ENCODE assay signal across 10 cellular contexts in the genomic region with DNA sequence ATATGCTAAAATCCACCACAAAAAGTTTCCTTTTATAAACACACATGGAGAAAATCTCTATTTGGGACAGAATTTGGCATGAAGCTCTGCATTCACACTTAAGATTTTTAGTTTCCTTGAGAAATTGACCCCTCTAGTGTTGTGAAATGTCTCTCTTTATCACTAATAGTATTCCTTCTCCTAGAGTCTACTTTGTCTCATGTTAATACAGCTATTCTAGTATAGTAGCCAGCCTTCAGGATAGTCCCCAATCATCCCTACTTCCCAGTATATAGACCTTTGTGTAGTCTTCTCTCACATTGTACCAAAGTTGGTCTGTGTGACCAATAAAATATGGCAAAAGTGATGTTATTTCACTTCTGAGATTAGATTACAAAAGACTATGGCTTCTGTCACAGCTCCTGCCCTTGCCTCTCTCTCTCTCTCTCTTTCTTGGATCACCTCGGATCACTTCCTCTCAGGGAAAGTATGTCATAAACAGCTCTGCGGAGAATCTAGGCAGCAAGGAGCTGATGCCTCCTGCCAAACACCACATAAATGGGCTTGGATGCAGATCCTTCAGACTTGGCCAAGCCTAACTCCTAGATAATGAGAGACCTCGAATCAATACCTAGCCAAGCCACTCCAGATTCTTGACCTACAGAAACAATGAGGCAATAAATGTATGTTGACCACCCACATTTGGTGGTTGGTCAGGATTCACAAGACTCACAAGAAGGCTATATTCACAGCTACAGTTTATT. TPM values are rescaled to one million over a fixed set of nuclear protein-coding genes. Genes with fewer than 3 reads are reported as not detected.
DNase-seq lines count a peak whose midpoint lies in the region; ATAC-seq and TF ChIP-seq lines count a peak whose summit lies in the region.
"Had no signal": no experiment of that assay in that cellular context is flagged by ENCODE, and none has a peak within 500 bp of the region (broad histone marks: within the 10 kb centered on the region; RNA-seq: fewer than 3 reads in every experiment).

No MANE protein-coding gene starts in this region.

- TF ChIP-seq CTCF in type B pancreatic cell (conservative IDR thresholded peaks at IDR 0.05) = no peak

- H3K27ac Mint-ChIP-seq in activated naive CD4-positive, alpha-beta T cell treated with anti-CD3 and anti-CD28 coated beads, Interleukin-2, amount 10 ng/mL, durations not matched to agents 7 days and 5 days = peak overlapping the region; percentile 86
- H3K27ac Mint-ChIP-seq in activated naive CD8-positive, alpha-beta T cell treated with anti-CD3 and anti-CD28 coated beads, Interleukin-2, amount 50 U/mL, for 24 hours = peak overlapping the region; percentile 93
- H3K27ac Mint-ChIP-seq in type B pancreatic cell = peak overlapping the region; percentile 76

- CTCF ChIA-PET in activated naive CD4-positive, alpha-beta T cell treated with anti-CD3 and anti-CD28 coated beads, Interleukin-2, amount 10 ng/mL, durations not matched to agents 7 days and 5 days (lab: Charles Lee) = interaction anchor here (0.9 to 1.8 kb wide), 4 partner anchors 19 to 63 kb away, joined by 3 to 4 read pairs (median 3); no protein-coding TSS in a partner anchor

- peaks cover 2% of the 10 kb centered on the region for H3K9me3 Mint-ChIP-seq in activated naive CD4-positive, alpha-beta T cell treated with anti-CD3 and anti-CD28 coated beads, Interleukin-2, amount 10 ng/mL, durations not matched to agents 7 days and 5 days
- H3K9me3 Mint-ChIP-seq in activated naive CD8-positive, alpha-beta T cell treated with anti-CD3 and anti-CD28 coated beads, Interleukin-2, amount 50 U/mL, for 24 hours = peaks cover 4% of the 10 kb centered on the region
- H3K9me3 Mint-ChIP-seq in type B pancreatic cell = peaks cover 5% of the 10 kb centered on the region

- no peak overlapping the region for H3K4me3 Mint-ChIP-seq in activated naive CD4-positive, alpha-beta T cell treated with anti-CD3 and anti-CD28 coated beads, Interleukin-2, amount 10 ng/mL, durations not matched to agents 7 days and 5 days
- peak overlapping the region; percentile 52 for H3K4me3 Mint-ChIP-seq in activated naive CD8-positive, alpha-beta T cell treated with anti-CD3 and anti-CD28 coated beads, Interleukin-2, amount 50 U/mL, for 24 hours
- no peak overlapping the region for H3K4me3 Mint-ChIP-seq in type B pancreatic cell

- ATAC-seq in HG03159 (IDR thresholded peaks at IDR 0.05; ENCODE audit: unreplicated experiment) = peak; percentile 12
- ATAC-seq in activated naive CD8-positive, alpha-beta T cell treated with anti-CD3 and anti-CD28 coated beads, Interleukin-2, amount 50 U/mL, for 24 hours = no peak

- DNase-seq in activated naive CD4-positive, alpha-beta T cell treated with anti-CD3 and anti-CD28 coated beads, Interleukin-2, amount 10 ng/mL, durations not matched to agents 7 days and 5 days = no peak
- no peak for DNase-seq in activated naive CD4-positive, alpha-beta T cell treated with Interleukin-2 at 50 U/mL for 16 hours
- DNase-seq in activated naive CD8-positive, alpha-beta T cell treated with anti-CD3 and anti-CD28 coated beads, Interleukin-2, amount 50 U/mL, for 24 hours = no peak
- no peak for DNase-seq in type B pancreatic cell (ENCODE audit: extremely low spot score, unreplicated experiment)
- no peak for DNase-seq in cerebellar cortex (ENCODE audit: low spot score)
- no peak for DNase-seq in stimulated activated naive CD4-positive, alpha-beta T cell treated with Interleukin-2 at 50 U/mL for 16 hours (lab: John Stamatoyannopoulos, UW)
- DNase-seq in NK-92 (lab: John Stamatoyannopoulos, UW; ENCODE audit: unreplicated experiment) = no peak
- DNase-seq: NCI-H1105, pancreas had no signal

- H3K36me3 Mint-ChIP-seq in activated naive CD4-positive, alpha-beta T cell treated with anti-CD3 and anti-CD28 coated beads, Interleukin-2, amount 10 ng/mL, durations not matched to agents 7 days and 5 days = peaks cover 13% of the 10 kb centered on the region
- peaks cover 2% of the 10 kb centered on the region for H3K36me3 Mint-ChIP-seq in activated naive CD8-positive, alpha-beta T cell treated with anti-CD3 and anti-CD28 coated beads, Interleukin-2, amount 50 U/mL, for 24 hours (ENCODE audit: low read depth)
- no peaks in the 10 kb centered on the region for H3K36me3 Mint-ChIP-seq in type B pancreatic cell

- H3K4me1 Mint-ChIP-seq in activated naive CD4-positive, alpha-beta T cell treated with anti-CD3 and anti-CD28 coated beads, Interleukin-2, amount 10 ng/mL, durations not matched to agents 7 days and 5 days = peaks cover 54% of the 10 kb centered on the region
- peaks cover 62% of the 10 kb centered on the region for H3K4me1 Mint-ChIP-seq in activated naive CD8-positive, alpha-beta T cell treated with anti-CD3 and anti-CD28 coated beads, Interleukin-2, amount 50 U/mL, for 24 hours
- H3K4me1 Mint-ChIP-seq in type B pancreatic cell (ENCODE audit: unreplicated experiment) = no peaks in the 10 kb centered on the region

- H3K27me3 Mint-ChIP-seq in activated naive CD4-positive, alpha-beta T cell treated with anti-CD3 and anti-CD28 coated beads, Interleukin-2, amount 10 ng/mL, durations not matched to agents 7 days and 5 days = no peaks in the 10 kb centered on the region
- H3K27me3 Mint-ChIP-seq in activated naive CD8-positive, alpha-beta T cell treated with anti-CD3 and anti-CD28 coated beads, Interleukin-2, amount 50 U/mL, for 24 hours = no peaks in the 10 kb centered on the region
- no peaks in the 10 kb centered on the region for H3K27me3 Mint-ChIP-seq in type B pancreatic cell

RNA-seq across cellular contexts. Expression of gene NABP1, which starts 59.7 kb away (rescaled TPM):
- 15.3 and 22.5 TPM in 2 replicates for total RNA-seq in type B pancreatic cell (ENCODE audit: low replicate concordance)
